Comparison of ENCODE assay signal across 9 cellular contexts in the genomic region with DNA sequence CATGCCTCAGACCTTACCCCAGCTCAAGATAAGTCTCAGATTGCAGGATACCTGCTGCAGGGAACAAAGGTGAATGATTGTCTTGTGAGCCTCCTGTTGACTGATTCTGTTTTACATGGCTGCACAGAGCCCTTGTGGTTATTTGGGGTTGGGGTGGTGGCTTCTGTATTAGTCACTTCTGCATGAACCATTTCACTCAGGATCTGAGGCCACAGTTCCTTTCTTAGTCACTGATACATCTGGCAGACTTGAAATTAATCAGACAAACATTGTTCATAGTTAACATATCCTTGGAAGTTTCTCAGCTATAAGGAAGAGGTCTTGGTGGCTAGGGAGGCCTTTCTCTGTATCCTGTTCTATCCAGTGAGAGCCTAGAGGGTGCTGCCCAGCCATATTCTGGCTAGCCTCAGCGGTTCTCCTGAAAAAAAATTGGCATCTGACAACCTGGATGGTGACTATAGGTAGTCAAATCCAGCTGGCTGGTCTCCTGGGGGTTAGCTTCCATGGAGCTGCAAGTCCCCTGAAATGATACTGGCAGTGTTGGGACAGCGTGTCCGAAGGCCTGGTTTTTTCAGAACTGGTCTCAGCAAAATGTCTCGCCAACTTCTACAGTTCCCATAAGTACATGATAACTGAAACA. TPM values are rescaled to one million over a fixed set of nuclear protein-coding genes. Genes with fewer than 3 reads are reported as not detected.
DNase-seq lines count a peak whose midpoint lies in the region; ATAC-seq lines count a peak whose summit lies in the region.
"Had no signal": no experiment of that assay in that cellular context is flagged by ENCODE, and none has a peak within 500 bp of the region (broad histone marks: within the 10 kb centered on the region; RNA-seq: fewer than 3 reads in every experiment).

No MANE protein-coding gene starts in this region.

- no peaks in the 10 kb centered on the region for H3K27me3 ChIP-seq in skeletal muscle satellite cell (ENCODE audit: control insufficient read depth, insufficient read depth, low read length)

- H3K4me1 Mint-ChIP-seq in activated T-helper 1 cell treated with anti-CD3 and anti-CD28 coated beads, Interleukin-12 subunit alpha, Interleukin-12 subunit beta, Interleukin-2, Interleukin-4 antibody, amounts not matched to agents 30 ng/mL and 10 ng/mL and 1 ng/mL, durations not matched to agents 14 hours and 24 hours and 36 hours (ENCODE audit: low read depth), result peaks cover 29% of the 10 kb centered on the region

- DNase-seq in A172 (ENCODE audit: low spot score), result peak; percentile 63
- DNase-seq in activated T-helper 1 cell treated with anti-CD3 and anti-CD28 coated beads, Interleukin-12 subunit alpha, Interleukin-12 subunit beta, Interleukin-2, Interleukin-4 antibody, amounts not matched to agents 30 ng/mL and 10 ng/mL and 1 ng/mL, durations not matched to agents 14 hours and 24 hours and 36 hours (ENCODE audit: low spot score), result peak; percentile 62
- DNase-seq in posterior vena cava (ENCODE audit: low spot score), result no peak
- no peak for DNase-seq in NCI-H774 (lab: John Stamatoyannopoulos, UW)
- DNase-seq in effector CD4-positive, alpha-beta T cell, result no peak

- no peak overlapping the region for H3K4me3 Mint-ChIP-seq in activated T-helper 1 cell treated with anti-CD3 and anti-CD28 coated beads, Interleukin-12 subunit alpha, Interleukin-12 subunit beta, Interleukin-2, Interleukin-4 antibody, amounts not matched to agents 30 ng/mL and 10 ng/mL and 1 ng/mL, durations not matched to agents 14 hours and 24 hours and 36 hours
- H3K4me3 Mint-ChIP-seq: activated naive CD8-positive, alpha-beta T cell had no signal

- H3K4me2 ChIP-seq in skeletal muscle satellite cell (ENCODE audit: low read length), result peak overlapping the region; percentile 18

- peak; percentile 89 for ATAC-seq in GM18909 (IDR thresholded peaks at IDR 0.05; ENCODE audit: poor library complexity, unreplicated experiment)
- peak; percentile 98 for ATAC-seq in HG03066 (IDR thresholded peaks at IDR 0.05; ENCODE audit: low read depth, unreplicated experiment)

- H3K9me3 ChIP-seq in skeletal muscle satellite cell (replicated peaks; ENCODE audit: low read length), result no peaks in the 10 kb centered on the region

- H3K27ac Mint-ChIP-seq in activated T-helper 1 cell treated with anti-CD3 and anti-CD28 coated beads, Interleukin-12 subunit alpha, Interleukin-12 subunit beta, Interleukin-2, Interleukin-4 antibody, amounts not matched to agents 30 ng/mL and 10 ng/mL and 1 ng/mL, durations not matched to agents 14 hours and 24 hours and 36 hours, result peak overlapping the region; percentile 38
- H3K27ac Mint-ChIP-seq: activated naive CD8-positive, alpha-beta T cell had no signal

- H3K36me3 Mint-ChIP-seq in activated T-helper 1 cell treated with anti-CD3 and anti-CD28 coated beads, Interleukin-12 subunit alpha, Interleukin-12 subunit beta, Interleukin-2, Interleukin-4 antibody, amounts not matched to agents 30 ng/mL and 10 ng/mL and 1 ng/mL, durations not matched to agents 14 hours and 24 hours and 36 hours (ENCODE audit: low read depth), result peaks cover 75% of the 10 kb centered on the region

- no peak overlapping the region for H3K4me3 ChIP-seq in skeletal muscle satellite cell (ENCODE audit: low read length)

- intact Hi-C loops in activated T-helper 1 cell treated with anti-CD3 and anti-CD28 coated beads, Interleukin-12 subunit alpha, Interleukin-12 subunit beta, Interleukin-2, Interleukin-4 antibody, amounts not matched to agents 30 ng/mL and 10 ng/mL and 1 ng/mL, durations not matched to agents 14 hours and 24 hours and 36 hours (cut with micrococcal nuclease), result loop anchor here (1.0 to 10.0 kb wide), 7 partner anchors 8 to 875 kb away; partner anchors contain the start of genes DCTN5, PALB2 and PLK1
- intact Hi-C loops in posterior vena cava (cut with DNase I), result no loop called here

- H3K9me3 Mint-ChIP-seq in activated T-helper 1 cell treated with anti-CD3 and anti-CD28 coated beads, Interleukin-12 subunit alpha, Interleukin-12 subunit beta, Interleukin-2, Interleukin-4 antibody, amounts not matched to agents 30 ng/mL and 10 ng/mL and 1 ng/mL, durations not matched to agents 14 hours and 24 hours and 36 hours, result no peaks in the 10 kb centered on the region

- peak overlapping the region; percentile 2 for H3K9ac ChIP-seq in skeletal muscle satellite cell (ENCODE audit: low read depth, low read length)

- H3K36me3 ChIP-seq in skeletal muscle satellite cell (ENCODE audit: insufficient read depth, low read length), result peaks cover 68% of the 10 kb centered on the region

- peaks cover 18% of the 10 kb centered on the region for H3K4me1 ChIP-seq in skeletal muscle satellite cell (ENCODE audit: control insufficient read depth, insufficient read depth, low read length)

- no peaks in the 10 kb centered on the region for H3K27me3 Mint-ChIP-seq in activated T-helper 1 cell treated with anti-CD3 and anti-CD28 coated beads, Interleukin-12 subunit alpha, Interleukin-12 subunit beta, Interleukin-2, Interleukin-4 antibody, amounts not matched to agents 30 ng/mL and 10 ng/mL and 1 ng/mL, durations not matched to agents 14 hours and 24 hours and 36 hours (ENCODE audit: insufficient read depth)
- H3K27me3 Mint-ChIP-seq: activated naive CD8-positive, alpha-beta T cell had no signal

RNA-seq across cellular contexts. Expression of gene PLK1, which starts 8.4 kb away (rescaled TPM):
- 56.0 and 62.7 TPM in 2 replicates for total RNA-seq in A172 (2014; rRNA removed; shearing (Covaris generic))
- total RNA-seq in activated T-helper 1 cell treated with anti-CD3 and anti-CD28 coated beads, Interleukin-12 subunit alpha, Interleukin-12 subunit beta, Interleukin-2, Interleukin-4 antibody, amounts not matched to agents 30 ng/mL and 10 ng/mL and 1 ng/mL, durations not matched to agents 14 hours and 24 hours and 36 hours, result 45.2 and 54.7 TPM in 2 replicates
- 26.4 and 28.8 TPM in 2 replicates for total RNA-seq in skeletal muscle satellite cell (2012; rRNA removed)
- 1 to 10 TPM in 1 of 2 donors, under 1 TPM in 1; 0.67 to 1.8 TPM for total RNA-seq in posterior vena cava

RNA-seq across cellular contexts. Expression of gene DCTN5, which starts 29.0 kb away (rescaled TPM):
- 51.3 and 82.6 TPM in 2 replicates for total RNA-seq in A172 (2014; rRNA removed; shearing (Covaris generic))
- total RNA-seq in activated T-helper 1 cell treated with anti-CD3 and anti-CD28 coated beads, Interleukin-12 subunit alpha, Interleukin-12 subunit beta, Interleukin-2, Interleukin-4 antibody, amounts not matched to agents 30 ng/mL and 10 ng/mL and 1 ng/mL, durations not matched to agents 14 hours and 24 hours and 36 hours, result 102 and 105 TPM in 2 replicates
- 36.7 and 45.6 TPM in 2 replicates for total RNA-seq in skeletal muscle satellite cell (2012; rRNA removed)
- total RNA-seq in posterior vena cava, result 10 to 100 TPM; 46.7 to 48.2 TPM

RNA-seq across cellular contexts. Expression of gene PALB2, which starts 29.1 kb away (rescaled TPM):
- 15.0 and 20.1 TPM in 2 replicates for total RNA-seq in A172 (2014; rRNA removed; shearing (Covaris generic))
- total RNA-seq in activated T-helper 1 cell treated with anti-CD3 and anti-CD28 coated beads, Interleukin-12 subunit alpha, Interleukin-12 subunit beta, Interleukin-2, Interleukin-4 antibody, amounts not matched to agents 30 ng/mL and 10 ng/mL and 1 ng/mL, durations not matched to agents 14 hours and 24 hours and 36 hours, result 34.4 and 36.2 TPM in 2 replicates
- total RNA-seq in skeletal muscle satellite cell (2012; rRNA removed), result 13.2 and 14.4 TPM in 2 replicates
- 10 to 100 TPM in 1 of 2 donors, 1 to 10 TPM in 1; 7.7 to 10.2 TPM for total RNA-seq in posterior vena cava

RNA-seq across cellular contexts. Expression of gene ERN2, which starts 42.8 kb away (rescaled TPM):
- total RNA-seq in A172 (2014; rRNA removed; shearing (Covaris generic)), result not detected in 2 replicates
- not detected in 2 replicates for total RNA-seq in activated T-helper 1 cell treated with anti-CD3 and anti-CD28 coated beads, Interleukin-12 subunit alpha, Interleukin-12 subunit beta, Interleukin-2, Interleukin-4 antibody, amounts not matched to agents 30 ng/mL and 10 ng/mL and 1 ng/mL, durations not matched to agents 14 hours and 24 hours and 36 hours
- total RNA-seq in skeletal muscle satellite cell (2012; rRNA removed), result not detected in 2 replicates
- not detected for total RNA-seq in posterior vena cava

Comparison
In these comparisons a context has a peak if more than half of its experiments do, and no peak if none do; other contexts are left out.
1. DNase-seq: peak in A172 (single experiment) and activated T-helper 1 cell treated with anti-CD3 and anti-CD28 coated beads, Interleukin-12 subunit alpha, Interleukin-12 subunit beta, Interleukin-2, Interleukin-4 antibody, amounts not matched to agents 30 ng/mL and 10 ng/mL and 1 ng/mL, durations not matched to agents 14 hours and 24 hours and 36 hours (single experiment); none in posterior vena cava (single experiment), NCI-H774 (single experiment) and effector CD4-positive, alpha-beta T cell (single experiment).
2. RNA of gene PLK1, which starts 8.4 kb away (total RNA-seq): 56.0 to 62.7 TPM in A172 and 45.2 to 54.7 TPM in activated T-helper 1 cell treated with anti-CD3 and anti-CD28 coated beads, Interleukin-12 subunit alpha, Interleukin-12 subunit beta, Interleukin-2, Interleukin-4 antibody, amounts not matched to agents 30 ng/mL and 10 ng/mL and 1 ng/mL, durations not matched to agents 14 hours and 24 hours and 36 hours; 0.67 to 1.8 TPM in posterior vena cava; every median in the first group is over 10 times any median in the second.